Comparison of ENCODE assay signal across 17 cellular contexts in the genomic region with DNA sequence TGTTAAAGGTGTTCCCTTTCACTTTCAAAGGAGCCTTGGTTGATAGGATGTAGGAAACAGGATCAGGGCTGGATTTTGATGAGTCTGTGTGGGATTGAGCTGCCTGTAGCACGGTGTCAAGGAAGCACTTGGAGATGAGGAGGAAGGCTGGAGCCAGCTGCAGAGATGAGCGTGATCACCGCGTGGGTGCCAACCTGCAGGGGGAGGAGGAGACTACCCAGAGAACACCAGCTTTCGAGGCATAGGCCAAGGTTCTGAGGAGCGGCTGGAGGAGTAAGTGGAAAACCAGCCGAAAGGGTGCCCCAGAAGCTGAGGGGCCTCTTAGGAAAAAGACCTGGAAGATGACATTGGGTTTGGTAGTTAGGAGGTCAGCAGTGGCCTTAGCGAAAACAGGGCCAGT.
DNase-seq lines count a peak whose midpoint lies in the region; ATAC-seq, FAIRE-seq and TF ChIP-seq lines count a peak whose summit lies in the region.
"Had no signal": no experiment of that assay in that cellular context is flagged by ENCODE, and none has a peak within 500 bp of the region (broad histone marks: within the 10 kb centered on the region; RNA-seq: fewer than 3 reads in every experiment).

No MANE protein-coding gene starts in this region.

- H3K4me1 ChIP-seq in endothelial cell of umbilical vein (ENCODE audit: control insufficient read depth, extremely low read depth, insufficient read depth, low read length), result peaks cover 30% of the 10 kb centered on the region
- peaks cover 25 to 32% of the 10 kb centered on the region in 2 donors for H3K4me1 ChIP-seq in neuronal stem cell (ENCODE audit: control insufficient read depth in 2 of 2, insufficient read depth in 1 of 2, low read depth in 1 of 2, low read length in 2 of 2)
- H3K4me1 ChIP-seq in vagina, result peaks cover 44% of the 10 kb centered on the region

- no peak overlapping the region for H4K91ac ChIP-seq in neuronal stem cell (ENCODE audit: low read depth, low read length, poor library complexity)

- no peak for TF ChIP-seq CTCF in RWPE1 (conservative IDR thresholded peaks at IDR 0.05; ENCODE audit: low read depth)
- no peak for TF ChIP-seq CTCF in endothelial cell of umbilical vein (IDR thresholded peaks at IDR 0.05; ENCODE audit: extremely low read depth in 1 of 2, insufficient read depth in 1 of 2, low read depth in 1 of 2, low read length in 2 of 2)
- no peak for TF ChIP-seq CTCF in vagina (IDR thresholded peaks at IDR 0.05)

- peak overlapping the region; percentile 79 for H3K27ac ChIP-seq in RWPE1
- H3K27ac ChIP-seq in endothelial cell of umbilical vein (ENCODE audit: insufficient read depth, low read depth, low read length), result peak overlapping the region; percentile 92
- no peak overlapping the region for H3K27ac ChIP-seq in neuronal stem cell (replicated peaks; ENCODE audit: low read length)
- H3K27ac ChIP-seq in vagina, result no peak overlapping the region
- H3K27ac ChIP-seq: PC-9 had no signal

- H3K36me3 ChIP-seq in endothelial cell of umbilical vein (ENCODE audit: control insufficient read depth in 2 of 2, extremely low read depth in 1 of 2, insufficient read depth in 2 of 2, low read length in 2 of 2), result no peaks in the 10 kb centered on the region
- H3K36me3 ChIP-seq in neuronal stem cell (replicated peaks in 1 of 2; ENCODE audit: control insufficient read depth in 2 of 2, insufficient read depth in 2 of 2, low read length in 2 of 2), result peaks cover 0 to 3% of the 10 kb centered on the region in 2 donors
- no peaks in the 10 kb centered on the region for H3K36me3 ChIP-seq in vagina

- intact Hi-C loops in endothelial cell of umbilical vein (cut with micrococcal nuclease) (no loop called here), vagina (cut with DNase I) (no loop called here)

- no peak for ATAC-seq in HG03378 (IDR thresholded peaks at IDR 0.05; ENCODE audit: unreplicated experiment)

- dilution Hi-C loops in endothelial cell of umbilical vein (cut with MboI; ENCODE audit: extremely low pct_ligation_motif_present, low sequenced_read_pairs), result no loop called here

- DNase-seq in RWPE1 (ENCODE audit: low spot score) (no peak), endothelial cell of umbilical vein (ENCODE audit: low read depth, low spot score) (no peak), neuronal stem cell (ENCODE audit: low spot score) (no peak), DMS79 treated with DMSO at 0.1 percent for 48 hours (lab: John Stamatoyannopoulos, UW) (no peak), DMS153 treated with DMSO at 0.1 percent for 48 hours (lab: John Stamatoyannopoulos, UW; ENCODE audit: unreplicated experiment) (no peak), vagina (ENCODE audit: extremely low spot score in 2 of 2) (no peak)
- DNase-seq: Calu3; CD4-positive, CD25-positive, alpha-beta regulatory T cell; DMS79; KBM-7; NCI-H1436; NCI-H2029; NCI-H2171 treated with DMSO at 0.1 percent for 48 hours; NCI-H82; PC-9; Right ventricle myocardium superior had no signal

- H4K8ac ChIP-seq in neuronal stem cell (ENCODE audit: low read depth, low read length), result no peak overlapping the region

- H3K79me2 ChIP-seq in endothelial cell of umbilical vein (ENCODE audit: control insufficient read depth, insufficient read depth, low read length), result no peaks in the 10 kb centered on the region

- H3K4me2 ChIP-seq in endothelial cell of umbilical vein (ENCODE audit: insufficient read depth, low read length), result no peak overlapping the region
- H3K4me2 ChIP-seq in neuronal stem cell (ENCODE audit: insufficient read depth, low read length, poor library complexity, severe bottlenecking), result no peak overlapping the region
- H3K4me2 ChIP-seq: PC-9 had no signal

- H3K9me1 ChIP-seq in endothelial cell of umbilical vein (replicated peaks; ENCODE audit: control insufficient read depth, extremely low read depth, insufficient read depth, low read length), result no peaks in the 10 kb centered on the region

- FAIRE-seq in endothelial cell of umbilical vein (lab: Jason Lieb, UNC), result no peak

- no peak overlapping the region for H2BK120ac ChIP-seq in neuronal stem cell (ENCODE audit: low read depth, low read length)

- H4K20me1 ChIP-seq in endothelial cell of umbilical vein (replicated peaks; ENCODE audit: control insufficient read depth, extremely low read depth, insufficient read depth, low read length), result no peaks in the 10 kb centered on the region

- no peak overlapping the region for H3K4me3 ChIP-seq in endothelial cell of umbilical vein (replicated peaks in 1 of 3; ENCODE audit: insufficient read depth in 1 of 3, low read depth in 1 of 3, low read length in 3 of 3)
- H3K4me3 ChIP-seq in neuronal stem cell (ENCODE audit: low read length in 2 of 2), result no peak overlapping the region
- no peak overlapping the region for H3K4me3 ChIP-seq in vagina
- H3K4me3 ChIP-seq: PC-9 had no signal

- no CpG with 5 or more reads among the region's 8 CpGs for WGBS in neuronal stem cell (ENCODE audit: extremely low coverage in 2 of 2, insufficient read length in 2 of 2, insufficient replicate concordance in 1 of 2), 2 donors

- TF ChIP-seq POLR2A in endothelial cell of umbilical vein (IDR thresholded peaks at IDR 0.05; ENCODE audit: low read depth, low read length), result no peak
- no peak for TF ChIP-seq POLR2A in vagina (IDR thresholded peaks at IDR 0.05)

- H2AFZ ChIP-seq in endothelial cell of umbilical vein (ENCODE audit: low read depth, low read length) (no peak overlapping the region), neuronal stem cell (ENCODE audit: low read length) (no peak overlapping the region)
- H2AFZ ChIP-seq: PC-9 had no signal

- peaks cover 2% of the 10 kb centered on the region for H3K79me1 ChIP-seq in neuronal stem cell (ENCODE audit: low read depth, low read length)

- H3K27me3 ChIP-seq in endothelial cell of umbilical vein (ENCODE audit: control insufficient read depth in 2 of 2, insufficient read depth in 2 of 2, low read length in 2 of 2) (no peaks in the 10 kb centered on the region), neuronal stem cell (ENCODE audit: control insufficient read depth in 3 of 3, insufficient read depth in 3 of 3, low read depth in 1 of 3, low read length in 3 of 3) (no peaks in the 10 kb centered on the region), vagina (no peaks in the 10 kb centered on the region)

- BruUV-seq in endothelial cell of umbilical vein (replicated peaks; lab: Mats Ljungman, UMichigan), result no TSS peak

- no peak overlapping the region for H2BK5ac ChIP-seq in neuronal stem cell (ENCODE audit: low read length)

- no peak overlapping the region for H3K4ac ChIP-seq in neuronal stem cell (ENCODE audit: low read length)

- CTCF ChIA-PET in RWPE1 (lab: Yijun Ruan, JAX) (no interaction called here), endothelial cell of umbilical vein (lab: Charles Lee) (interaction anchor here (1.0 to 2.2 kb wide), 3 partner anchors 23 to 131 kb away, joined by 4 to 6 read pairs (median 4); a partner anchor contains a TSS)

- H3K9me3 ChIP-seq in endothelial cell of umbilical vein (replicated peaks; ENCODE audit: control insufficient read depth, insufficient read depth, low read length) (no peaks in the 10 kb centered on the region), neuronal stem cell (replicated peaks in 1 of 2; ENCODE audit: control insufficient read depth in 2 of 2, insufficient read depth in 1 of 2, low read depth in 1 of 2, low read length in 2 of 2) (no peaks in the 10 kb centered on the region), vagina (no peaks in the 10 kb centered on the region)

- POLR2A ChIA-PET in RWPE1 (lab: Yijun Ruan, JAX; ENCODE audit: low non-redundant PET) (no interaction called here), endothelial cell of umbilical vein (lab: Charles Lee) (no interaction called here)

- H3K23ac ChIP-seq in neuronal stem cell (ENCODE audit: low read depth, low read length, poor library complexity), result no peak overlapping the region

- no peak overlapping the region for H2BK12ac ChIP-seq in neuronal stem cell (ENCODE audit: low read length)

- no peak overlapping the region for H3K14ac ChIP-seq in neuronal stem cell (ENCODE audit: low read length)

- peak overlapping the region; percentile 34 for H2AK5ac ChIP-seq in neuronal stem cell (ENCODE audit: low read depth, low read length)

- H3K9ac ChIP-seq in endothelial cell of umbilical vein (replicated peaks; ENCODE audit: extremely low read depth, insufficient read depth, low read length), result no peak overlapping the region
- no peak overlapping the region for H3K9ac ChIP-seq in neuronal stem cell (ENCODE audit: low read depth, low read length, poor library complexity)

- H3K18ac ChIP-seq in neuronal stem cell (ENCODE audit: low read length), result peak overlapping the region; percentile 2

- H2BK15ac ChIP-seq in neuronal stem cell (ENCODE audit: low read length), result no peak overlapping the region

TF ChIP-seq in endothelial cell of umbilical vein, 7 proteins besides CTCF, POLR2A, EP300 and RAD21:
- TF ChIP-seq POLR2AphosphoS5 (IDR thresholded peaks at IDR 0.05; ENCODE audit: insufficient read depth, low read depth, low read length) (no peak), EZH2 (IDR thresholded peaks at IDR 0.05; ENCODE audit: borderline replicate concordance, low read depth, low read length, severe bottlenecking) (no peak), GATA2 (IDR thresholded peaks at IDR 0.05; ENCODE audit: insufficient read depth, insufficient read length, low read depth, low read length) (no peak), JUN (IDR thresholded peaks at IDR 0.05; ENCODE audit: borderline replicate concordance, insufficient read depth, insufficient read length, low read depth) (no peak), MYC (IDR thresholded peaks at IDR 0.05; ENCODE audit: low read depth, low read length) (no peak), FOS (IDR thresholded peaks at IDR 0.05; ENCODE audit: borderline replicate concordance, insufficient read depth, low read length) (no peak)
- TF ChIP-seq, protein P1, sequence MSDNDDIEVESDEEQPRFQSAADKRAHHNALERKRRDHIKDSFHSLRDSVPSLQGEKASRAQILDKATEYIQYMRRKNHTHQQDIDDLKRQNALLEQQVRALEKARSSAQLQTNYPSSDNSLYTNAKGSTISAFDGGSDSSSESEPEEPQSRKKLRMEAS (IDR thresholded peaks at IDR 0.05; ENCODE audit: insufficient read depth, insufficient read length), result no peak

Comparison
In these comparisons a context has a peak if more than half of its experiments do, and no peak if none do; other contexts are left out.
1. H3K27ac ChIP-seq: peak in RWPE1 (single experiment) and endothelial cell of umbilical vein (single experiment); none in neuronal stem cell (single experiment) and vagina (single experiment).